ENCODE assay signal across 15 cellular contexts in genomic region chr7:90180649-90181048, GRCh38. TPM values are rescaled to one million over a fixed set of nuclear protein-coding genes. Genes with fewer than 3 reads are reported as not detected.
A peak's percentile ranks its signal among the peaks of the same experiment; 100 is the strongest.
DNase-seq lines count a peak whose midpoint lies in the region; ATAC-seq and TF ChIP-seq lines count a peak whose summit lies in the region.
"Had no signal": no experiment of that assay in that cellular context is flagged by ENCODE, and none has a peak within 500 bp of the region (broad histone marks: within the 10 kb centered on the region; RNA-seq: fewer than 3 reads in every experiment).

No MANE protein-coding gene starts in this region.

- no peak for ATAC-seq in activated CD4-positive, CD25-positive, alpha-beta regulatory T cell treated with anti-CD3 and anti-CD28 coated beads, Interleukin-2, amount 50 U/mL, for 24 hours

- TF ChIP-seq CTCF in A673 (conservative IDR thresholded peaks at IDR 0.05; ENCODE audit: low read depth, low read length), result no peak

- H4K20me1 ChIP-seq in GM23248 (ENCODE audit: insufficient read depth), result no peaks in the 10 kb centered on the region

- H3K9ac ChIP-seq in GM23248 (peak overlapping the region; percentile 25; the same call in 1 of the 2 replicates), SK-N-MC (ENCODE audit: insufficient read length) (no peak overlapping the region)

- peak overlapping the region; percentile 60 for H3K4me2 ChIP-seq in GM23248 (ENCODE audit: unreplicated experiment)

- H3K36me3 ChIP-seq in A673 (ENCODE audit: insufficient read depth, low read length, poor library complexity, severe bottlenecking), result no peaks in the 10 kb centered on the region
- H3K36me3 ChIP-seq in GM23248 (ENCODE audit: low read depth), result no peaks in the 10 kb centered on the region
- no peaks in the 10 kb centered on the region for H3K36me3 ChIP-seq in SK-N-MC (ENCODE audit: insufficient read depth, low read length)
- H3K36me3 ChIP-seq: BE2C had no signal

- intact Hi-C loops in A673 (cut with micrococcal nuclease; ENCODE audit: unreplicated experiment), result no loop called here

- peaks cover 16% of the 10 kb centered on the region for H3K9me3 ChIP-seq in A673 (ENCODE audit: low read depth, low read length, poor library complexity, severe bottlenecking)
- no peaks in the 10 kb centered on the region for H3K9me3 ChIP-seq in GM23248 (ENCODE audit: low read depth)
- no peaks in the 10 kb centered on the region for H3K9me3 ChIP-seq in SK-N-MC (ENCODE audit: low read depth, low read length)
- H3K9me3 ChIP-seq: BE2C had no signal

- H3K4me3 ChIP-seq in A673 (ENCODE audit: low read depth, low read length, poor library complexity, severe bottlenecking) (no peak overlapping the region), GM23248 (no peak overlapping the region), SK-N-MC (no peak overlapping the region)

- no peaks in the 10 kb centered on the region for H3K79me2 ChIP-seq in GM23248 (ENCODE audit: insufficient read depth)

- no peak for DNase-seq in A673 (ENCODE audit: low spot score)
- DNase-seq in GM23248, result peak; percentile 6
- no peak for DNase-seq in SK-N-MC (ENCODE audit: low read depth, low spot score)
- DNase-seq in epithelial cell of prostate (ENCODE audit: low read depth, low spot score), result no peak
- DNase-seq in DMS153 (lab: John Stamatoyannopoulos, UW), result no peak
- no peak for DNase-seq in DMS 273 (lab: John Stamatoyannopoulos, UW; ENCODE audit: unreplicated experiment)
- DNase-seq in RKO (ENCODE audit: low spot score), result no peak
- DNase-seq: activated CD4-positive, CD25-positive, alpha-beta regulatory T cell; BE2C; DMS79; NCI-H1105; NCI-H2171 treated with DMSO at 0.1 percent for 48 hours; SW 1271 had no signal

- CTCF ChIA-PET in A673 (lab: Charles Lee), result no interaction called here

- H3K27me3 ChIP-seq in A673 (replicated peaks; ENCODE audit: insufficient read depth, low read depth, low read length, poor library complexity) (no peaks in the 10 kb centered on the region), GM23248 (replicated peaks; ENCODE audit: insufficient read depth) (no peaks in the 10 kb centered on the region)
- H3K27me3 ChIP-seq: BE2C had no signal

- BruUV-seq in A673 (replicated peaks; lab: Mats Ljungman, UMichigan), result no TSS peak

- H3F3A ChIP-seq in GM23248 (ENCODE audit: insufficient read depth), result peaks cover 42% of the 10 kb centered on the region

- peaks cover 23% of the 10 kb centered on the region for H3K4me1 ChIP-seq in A673 (ENCODE audit: insufficient read depth, low read length, poor library complexity, severe bottlenecking)
- peaks cover 41% of the 10 kb centered on the region for H3K4me1 ChIP-seq in GM23248 (ENCODE audit: insufficient read depth)
- H3K4me1 ChIP-seq: BE2C had no signal

- in situ Hi-C loops in GM23248 (cut with MboI), result no loop called here

- no peaks in the 10 kb centered on the region for H3K9me2 ChIP-seq in GM23248 (ENCODE audit: insufficient read depth)

- peak overlapping the region; percentile 12; the same call in 1 of the 2 replicates for H2AFZ ChIP-seq in GM23248

- H3K27ac ChIP-seq in A673 (ENCODE audit: low read depth, low read length, poor library complexity, severe bottlenecking) (peak overlapping the region; percentile 70), GM23248 (peak overlapping the region; percentile 93), SK-N-MC (peak overlapping the region; percentile 77; the same call in 1 of the 2 replicates), epithelial cell of prostate (peak overlapping the region; percentile 90)

- POLR2A ChIA-PET in A673 (lab: Charles Lee; ENCODE audit: low non-redundant PET), result no interaction called here

RNA-seq across cellular contexts. Expression of gene STEAP1, which starts 26.4 kb away (rescaled TPM):
- total RNA-seq in A673 (2021), result 188 and 213 TPM in 2 replicates
- 97.7 and 120 TPM in 2 replicates for total RNA-seq in GM23248 (2014; rRNA removed; shearing (Covaris generic))
- 139 and 140 TPM in 2 replicates for polyA plus RNA-seq in GM23248 (2016; fragmentation: Nextera tagmentation; extraction: Ambion mirVana)
- total RNA-seq: OCI-LY7 had no signal

RNA-seq across cellular contexts. Expression of gene STEAP2, which starts 30.9 kb away (rescaled TPM):
- 114 and 134 TPM in 2 replicates for total RNA-seq in A673 (2021)
- 28.3 and 30.6 TPM in 2 replicates for total RNA-seq in GM23248 (2014; rRNA removed; shearing (Covaris generic))
- polyA plus RNA-seq in GM23248 (2016; fragmentation: Nextera tagmentation; extraction: Ambion mirVana), result 19.2 and 20.2 TPM in 2 replicates
- total RNA-seq: OCI-LY7 had no signal
